8 cellular contexts compared by ENCODE assay signal in genomic region chr17:30332057-30332542, GRCh38.
DNase-seq lines count a peak whose midpoint lies in the region; TF ChIP-seq lines count a peak whose summit lies in the region.

No MANE protein-coding gene starts in this region.

- no peak overlapping the region for H3K4me3 ChIP-seq in SU-DHL-6 (ENCODE audit: insufficient read depth, low read length, poor library complexity, severe bottlenecking)

- no peaks in the 10 kb centered on the region for H3K27me3 ChIP-seq in SU-DHL-6 (ENCODE audit: low read length)

- no peaks in the 10 kb centered on the region for H3K9me2 ChIP-seq in SU-DHL-6 (replicated peaks; ENCODE audit: insufficient read depth, low read length)

- DNase-seq in stimulated activated CD4-positive, alpha-beta T cell treated with anti-CD3 and anti-CD28 coated beads, Interleukin-12 subunit alpha, Interleukin-12 subunit beta, amount 100 ng/mL, for 4 hours: peak; percentile 44
- DNase-seq in stimulated activated CD4-positive, alpha-beta T cell treated with anti-CD3 and anti-CD28 coated beads, Interleukin-2, amount 100 ng/mL, for 48 hours: no peak
- DNase-seq in central memory CD4-positive, alpha-beta T cell: peak; percentile 82
- DNase-seq in stimulated activated CD4-positive, alpha-beta T cell treated with anti-CD3 and anti-CD28 coated beads, TNF-alpha, amount 100 ng/mL, for 4 hours (ENCODE audit: low read depth in 3 of 3): peak in 2 of 3 experiments; percentile 17 to 36
- DNase-seq in T1000 (lab: John Stamatoyannopoulos, UW) (no peak), COLO668 (lab: John Stamatoyannopoulos, UW; ENCODE audit: unreplicated experiment) (no peak), NCI-H1105 treated with DMSO at 0.1 percent for 48 hours (lab: John Stamatoyannopoulos, UW) (no peak)

- H3K9me3 ChIP-seq in SU-DHL-6 (ENCODE audit: insufficient read depth, low read length): no peaks in the 10 kb centered on the region

- no peak for TF ChIP-seq CTCF in SU-DHL-6 (IDR thresholded peaks at IDR 0.05; ENCODE audit: insufficient read depth, low read length, poor library complexity, severe bottlenecking)

- H3F3A ChIP-seq in SU-DHL-6 (ENCODE audit: insufficient read depth): no peaks in the 10 kb centered on the region

- no peak overlapping the region for H3K9ac ChIP-seq in SU-DHL-6 (ENCODE audit: low read length)

- H3K27ac ChIP-seq in SU-DHL-6 (ENCODE audit: low read depth, low read length): peak overlapping the region; percentile 42; the same call in 1 of the 2 replicates

- H4K20me1 ChIP-seq in SU-DHL-6 (ENCODE audit: low read depth, low read length): no peaks in the 10 kb centered on the region

- H2AFZ ChIP-seq in SU-DHL-6 (ENCODE audit: low read depth, low read length, severe bottlenecking): peak overlapping the region; percentile 76

- peak overlapping the region; percentile 50 for H3K4me2 ChIP-seq in SU-DHL-6 (ENCODE audit: low read depth, low read length, poor library complexity, severe bottlenecking)

- no peaks in the 10 kb centered on the region for H3K79me2 ChIP-seq in SU-DHL-6 (ENCODE audit: insufficient read depth, low read length)

- H3K36me3 ChIP-seq in SU-DHL-6 (ENCODE audit: low read length): no peaks in the 10 kb centered on the region

Comparison
In these comparisons a context has a peak if more than half of its experiments do, and no peak if none do; other contexts are left out.
1. DNase-seq: peak in stimulated activated CD4-positive, alpha-beta T cell treated with anti-CD3 and anti-CD28 coated beads, Interleukin-12 subunit alpha, Interleukin-12 subunit beta, amount 100 ng/mL, for 4 hours (single experiment), central memory CD4-positive, alpha-beta T cell (single experiment) and stimulated activated CD4-positive, alpha-beta T cell treated with anti-CD3 and anti-CD28 coated beads, TNF-alpha, amount 100 ng/mL, for 4 hours (2 of 3); none in stimulated activated CD4-positive, alpha-beta T cell treated with anti-CD3 and anti-CD28 coated beads, Interleukin-2, amount 100 ng/mL, for 48 hours (0 of 2), T1000 (single experiment), COLO668 (single experiment) and NCI-H1105 treated with DMSO at 0.1 percent for 48 hours (single experiment).